Comparison of ENCODE assay signal across 15 cellular contexts in the genomic region with DNA sequence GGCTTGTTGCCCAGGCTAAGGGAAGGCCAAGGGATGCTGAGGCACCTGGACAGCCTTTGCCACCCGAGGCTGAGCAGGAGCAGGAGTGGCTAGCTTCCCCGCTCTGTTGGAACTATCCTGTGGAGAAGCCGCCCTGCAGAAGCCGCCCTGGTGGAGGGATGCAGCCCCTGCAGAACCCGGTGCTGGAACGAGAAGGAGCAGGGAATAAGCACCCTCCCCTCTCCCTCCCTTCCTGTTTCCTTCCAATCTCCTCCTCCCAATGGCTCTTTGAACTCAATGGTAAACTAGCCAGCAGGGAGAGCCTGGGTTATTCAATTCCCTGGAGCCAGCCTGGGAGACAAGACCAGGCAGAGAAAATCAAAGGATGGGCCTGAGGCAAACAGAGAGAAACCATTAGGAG. TPM values are rescaled to one million over a fixed set of nuclear protein-coding genes. Genes with fewer than 3 reads are reported as not detected.
DNase-seq lines count a peak whose midpoint lies in the region; ATAC-seq, FAIRE-seq and TF ChIP-seq lines count a peak whose summit lies in the region.
"Had no signal": no experiment of that assay in that cellular context is flagged by ENCODE, and none has a peak within 500 bp of the region (broad histone marks: within the 10 kb centered on the region; RNA-seq: fewer than 3 reads in every experiment).

No MANE protein-coding gene starts in this region.

- H3K4me2 ChIP-seq in keratinocyte (ENCODE audit: control insufficient read depth, extremely low read depth, insufficient read depth, low read depth, low read length): no peak overlapping the region

- H3K27me3 Mint-ChIP-seq in activated T-helper 2 cell treated with anti-CD3 and anti-CD28 coated beads, Interferon-gamma antibody, Interleukin-2, Interleukin-4, amounts not matched to agents 10 μg/mL and 5 μg/mL and 100 μg/mL, durations not matched to agents 14 hours and 24 hours and 36 hours (ENCODE audit: low read depth): peaks cover 29% of the 10 kb centered on the region

- FAIRE-seq in keratinocyte (lab: Jason Lieb, UNC): no peak
- FAIRE-seq: frontal cortex had no signal

- ATAC-seq in SK-N-SH treated with all-trans-retinoic acid at 6 μM for 48 hours: peak; percentile 68
- ATAC-seq in HG03439 (IDR thresholded peaks at IDR 0.05; ENCODE audit: unreplicated experiment): no peak
- ATAC-seq: Right ventricle myocardium inferior had no signal

- no peaks in the 10 kb centered on the region for H3K9me3 Mint-ChIP-seq in activated T-helper 2 cell treated with anti-CD3 and anti-CD28 coated beads, Interferon-gamma antibody, Interleukin-2, Interleukin-4, amounts not matched to agents 10 μg/mL and 5 μg/mL and 100 μg/mL, durations not matched to agents 14 hours and 24 hours and 36 hours
- H3K9me3 Mint-ChIP-seq: activated B cell treated with CpG ODN at 0.5 μM for 24 hours had no signal

- intact Hi-C loops in activated T-helper 2 cell treated with anti-CD3 and anti-CD28 coated beads, Interferon-gamma antibody, Interleukin-2, Interleukin-4, amounts not matched to agents 10 μg/mL and 5 μg/mL and 100 μg/mL, durations not matched to agents 14 hours and 24 hours and 36 hours (cut with micrococcal nuclease): no loop called here

- H3K9me3 ChIP-seq in keratinocyte (ENCODE audit: control insufficient read depth, low read depth, low read length): no peaks in the 10 kb centered on the region
- H3K9me3 ChIP-seq: adrenal gland had no signal

- H3K4me1 ChIP-seq in keratinocyte (ENCODE audit: control insufficient read depth, extremely low read depth, insufficient read depth, low read length): peaks cover 7% of the 10 kb centered on the region
- H3K4me1 ChIP-seq: adrenal gland had no signal

- H3K27ac ChIP-seq in keratinocyte (ENCODE audit: control insufficient read depth, insufficient read depth, low read length): no peak overlapping the region
- H3K27ac ChIP-seq: adrenal gland had no signal

- dilution Hi-C loops in keratinocyte (cut with MboI; ENCODE audit: extremely low pct_ligation_motif_present, low sequenced_read_pairs): no loop called here

- H4K20me1 ChIP-seq in keratinocyte (ENCODE audit: control insufficient read depth, extremely low read depth, insufficient read depth, low read length): no peaks in the 10 kb centered on the region

- no peaks in the 10 kb centered on the region for H3K79me2 ChIP-seq in keratinocyte (ENCODE audit: control insufficient read depth, insufficient read depth, low read length)

- H3K27ac Mint-ChIP-seq in activated T-helper 2 cell treated with anti-CD3 and anti-CD28 coated beads, Interferon-gamma antibody, Interleukin-2, Interleukin-4, amounts not matched to agents 10 μg/mL and 5 μg/mL and 100 μg/mL, durations not matched to agents 14 hours and 24 hours and 36 hours: no peak overlapping the region

- peak; percentile 17 for DNase-seq in AG20443 (ENCODE audit: low spot score)
- DNase-seq in H7: peak; percentile 65
- no peak for DNase-seq in keratinocyte (ENCODE audit: low read depth, low spot score)
- no peak for DNase-seq in cerebellar cortex (ENCODE audit: low spot score)
- DNase-seq in activated T-helper 2 cell treated with anti-CD3 and anti-CD28 coated beads, Interferon-gamma antibody, Interleukin-2, Interleukin-4, amounts not matched to agents 10 μg/mL and 5 μg/mL and 100 μg/mL, durations not matched to agents 14 hours and 24 hours and 36 hours (ENCODE audit: low spot score): no peak
- no peak for DNase-seq in NCI-H2029 treated with DMSO at 0.1 percent for 48 hours (lab: John Stamatoyannopoulos, UW)
- DNase-seq: activated B cell treated with CpG ODN at 0.5 μM for 24 hours, activated T-cell treated with anti-CD3 and anti-CD28 coated beads for 4 hours, adrenal gland, NCI-H2107 had no signal

- no peak overlapping the region for H3K4me3 ChIP-seq in H7 (ENCODE audit: insufficient read depth, low read depth, low read length)
- no peak overlapping the region for H3K4me3 ChIP-seq in keratinocyte (ENCODE audit: control insufficient read depth in 2 of 3, extremely low read depth in 1 of 3, insufficient read depth in 2 of 3, low read depth in 1 of 3, low read length in 3 of 3)
- H3K4me3 ChIP-seq: adrenal gland had no signal

- H3K27me3 ChIP-seq in H7 (ENCODE audit: control insufficient read depth, insufficient read depth, low read length): no peaks in the 10 kb centered on the region
- no peaks in the 10 kb centered on the region for H3K27me3 ChIP-seq in keratinocyte (ENCODE audit: control insufficient read depth, extremely low read depth, insufficient read depth, low read length)
- H3K27me3 ChIP-seq: adrenal gland had no signal

- H2AFZ ChIP-seq in keratinocyte (ENCODE audit: control insufficient read depth, low read length): peak overlapping the region; percentile 20

- H3K36me3 ChIP-seq in H7 (replicated peaks; ENCODE audit: control insufficient read depth, insufficient read depth, low read length) (no peaks in the 10 kb centered on the region), keratinocyte (ENCODE audit: control insufficient read depth in 2 of 2, extremely low read depth in 1 of 2, insufficient read depth in 2 of 2, low read length in 2 of 2) (no peaks in the 10 kb centered on the region)
- H3K36me3 ChIP-seq: adrenal gland had no signal

- H3K4me3 Mint-ChIP-seq in activated T-helper 2 cell treated with anti-CD3 and anti-CD28 coated beads, Interferon-gamma antibody, Interleukin-2, Interleukin-4, amounts not matched to agents 10 μg/mL and 5 μg/mL and 100 μg/mL, durations not matched to agents 14 hours and 24 hours and 36 hours (ENCODE audit: low read depth): no peak overlapping the region
- H3K4me3 Mint-ChIP-seq: activated B cell treated with CpG ODN at 0.5 μM for 24 hours had no signal

- H3K36me3 Mint-ChIP-seq in activated T-helper 2 cell treated with anti-CD3 and anti-CD28 coated beads, Interferon-gamma antibody, Interleukin-2, Interleukin-4, amounts not matched to agents 10 μg/mL and 5 μg/mL and 100 μg/mL, durations not matched to agents 14 hours and 24 hours and 36 hours (ENCODE audit: low read depth): no peaks in the 10 kb centered on the region

- H3K4me1 Mint-ChIP-seq in activated T-helper 2 cell treated with anti-CD3 and anti-CD28 coated beads, Interferon-gamma antibody, Interleukin-2, Interleukin-4, amounts not matched to agents 10 μg/mL and 5 μg/mL and 100 μg/mL, durations not matched to agents 14 hours and 24 hours and 36 hours (ENCODE audit: low read depth): no peaks in the 10 kb centered on the region

- H3K9ac ChIP-seq in keratinocyte (ENCODE audit: control insufficient read depth, extremely low read depth, insufficient read depth, low read length): no peak overlapping the region

- peaks cover 3% of the 10 kb centered on the region for H3K9me1 ChIP-seq in keratinocyte (ENCODE audit: control insufficient read depth, extremely low read depth, insufficient read depth, low read length)

- no peak for TF ChIP-seq CTCF in keratinocyte (optimal IDR thresholded peaks at IDR 0.05 in 1 of 3, IDR thresholded peaks at IDR 0.05 in 1 of 3, conservative IDR thresholded peaks at IDR 0.05 in 1 of 3; ENCODE audit: extremely low read depth in 1 of 3, insufficient read depth in 2 of 3, low read length in 3 of 3)

TF ChIP-seq in SK-N-SH treated with all-trans-retinoic acid at 6 μM for 48 hours, 23 proteins besides CTCF, POLR2A, EP300 and RAD21 (continues in another document):
- TF ChIP-seq ARNTL (CRISPR knock-in tag; IDR thresholded peaks at IDR 0.05; ENCODE audit: borderline replicate concordance, low read depth): no peak
- no peak for TF ChIP-seq SNAI2 (CRISPR knock-in tag; IDR thresholded peaks at IDR 0.05)
- TF ChIP-seq ZFP30 (CRISPR knock-in tag; IDR thresholded peaks at IDR 0.05): no peak
- TF ChIP-seq GLIS3 (CRISPR knock-in tag; IDR thresholded peaks at IDR 0.05): no peak

RNA-seq across cellular contexts. Expression of a gene that starts 11.8 kb away (rescaled TPM):
- total RNA-seq in H7 (2014; rRNA removed; shearing (Covaris generic)): 0.14 TPM in 1 of 2 replicates, not detected in the other
- polyA plus RNA-seq in keratinocyte: 0.03 TPM in 2 of 3 replicates, not detected in the other
- 0.17 TPM for polyA plus RNA-seq in keratinocyte (2011; ENCODE audit: low read depth)
- polyA plus RNA-seq in keratinocyte (2011; cell fraction: cytosol; rRNA removed): 0.04 TPM in 1 of 2 replicates, not detected in the other
- polyA plus RNA-seq in keratinocyte (2011; cell fraction: nucleus; rRNA removed): 0.05 and 0.07 TPM in 2 replicates
- 0.03 TPM in 1 of 2 replicates, not detected in the other for polyA plus RNA-seq in keratinocyte (2012; ENCODE audit: low replicate concordance)
- polyA minus RNA-seq in keratinocyte: not detected in 3 replicates
- not detected for polyA minus RNA-seq in keratinocyte (2011; cell fraction: cytosol; rRNA and poly(A)+ RNA removed)
- not detected in 2 replicates for polyA minus RNA-seq in keratinocyte (2011; cell fraction: nucleus; rRNA and poly(A)+ RNA removed)
- not detected in 2 replicates for total RNA-seq in activated T-helper 2 cell treated with anti-CD3 and anti-CD28 coated beads, Interferon-gamma antibody, Interleukin-2, Interleukin-4, amounts not matched to agents 10 μg/mL and 5 μg/mL and 100 μg/mL, durations not matched to agents 14 hours and 24 hours and 36 hours
- total RNA-seq: activated B cell treated with CpG ODN at 0.5 μM for 24 hours, frontal cortex, lung microvascular endothelial cell, Right ventricle myocardium inferior had no signal

RNA-seq across cellular contexts. Expression of a gene that starts 13.8 kb away (rescaled TPM):
- total RNA-seq in H7 (2014; rRNA removed; shearing (Covaris generic)): not detected in 2 replicates
- 0.05 to 0.35 TPM (median 0.25 TPM) in 3 replicates for polyA plus RNA-seq in keratinocyte
- 0.66 TPM for polyA plus RNA-seq in keratinocyte (2011; ENCODE audit: low read depth)
- polyA plus RNA-seq in keratinocyte (2011; cell fraction: cytosol; rRNA removed): 0.10 and 0.24 TPM in 2 replicates
- 0.51 and 0.83 TPM in 2 replicates for polyA plus RNA-seq in keratinocyte (2011; cell fraction: nucleus; rRNA removed)
- 0.18 and 1.8 TPM in 2 replicates for polyA plus RNA-seq in keratinocyte (2012; ENCODE audit: low replicate concordance)
- 0.19 to 0.66 TPM (median 0.53 TPM) in 3 replicates for polyA minus RNA-seq in keratinocyte
- not detected for polyA minus RNA-seq in keratinocyte (2011; cell fraction: cytosol; rRNA and poly(A)+ RNA removed)
- polyA minus RNA-seq in keratinocyte (2011; cell fraction: nucleus; rRNA and poly(A)+ RNA removed): 0.54 and 0.95 TPM in 2 replicates
- total RNA-seq in activated T-helper 2 cell treated with anti-CD3 and anti-CD28 coated beads, Interferon-gamma antibody, Interleukin-2, Interleukin-4, amounts not matched to agents 10 μg/mL and 5 μg/mL and 100 μg/mL, durations not matched to agents 14 hours and 24 hours and 36 hours: not detected in 2 replicates
- total RNA-seq: activated B cell treated with CpG ODN at 0.5 μM for 24 hours, adrenal gland, frontal cortex, lung microvascular endothelial cell, Right ventricle myocardium inferior had no signal
- polyA plus RNA-seq: adrenal gland had no signal

RNA-seq across cellular contexts. Expression of a gene that starts 41.1 kb away (rescaled TPM):
- not detected in 2 replicates for total RNA-seq in H7 (2014; rRNA removed; shearing (Covaris generic))
- polyA plus RNA-seq in keratinocyte: 0.42 to 0.73 TPM (median 0.59 TPM) in 3 replicates
- polyA plus RNA-seq in keratinocyte (2011; ENCODE audit: low read depth): 1.2 TPM
- 0.51 and 0.88 TPM in 2 replicates for polyA plus RNA-seq in keratinocyte (2011; cell fraction: cytosol; rRNA removed)
- 0.29 and 0.59 TPM in 2 replicates for polyA plus RNA-seq in keratinocyte (2011; cell fraction: nucleus; rRNA removed)
- polyA plus RNA-seq in keratinocyte (2012; ENCODE audit: low replicate concordance): 0.50 and 0.95 TPM in 2 replicates
- 0.42 to 3.3 TPM (median 0.63 TPM) in 3 replicates for polyA minus RNA-seq in keratinocyte
- polyA minus RNA-seq in keratinocyte (2011; cell fraction: cytosol; rRNA and poly(A)+ RNA removed): not detected
- 0.32 TPM in 1 of 2 replicates, not detected in the other for polyA minus RNA-seq in keratinocyte (2011; cell fraction: nucleus; rRNA and poly(A)+ RNA removed)
- not detected in 2 replicates for total RNA-seq in activated T-helper 2 cell treated with anti-CD3 and anti-CD28 coated beads, Interferon-gamma antibody, Interleukin-2, Interleukin-4, amounts not matched to agents 10 μg/mL and 5 μg/mL and 100 μg/mL, durations not matched to agents 14 hours and 24 hours and 36 hours
- total RNA-seq: activated B cell treated with CpG ODN at 0.5 μM for 24 hours, frontal cortex, lung microvascular endothelial cell, Right ventricle myocardium inferior had no signal

Comparison
In these comparisons a context has a peak if more than half of its experiments do, and no peak if none do; other contexts are left out.
1. DNase-seq: peak in AG20443 (single experiment) and H7 (single experiment); none in keratinocyte (single experiment), cerebellar cortex (single experiment), activated T-helper 2 cell treated with anti-CD3 and anti-CD28 coated beads, Interferon-gamma antibody, Interleukin-2, Interleukin-4, amounts not matched to agents 10 μg/mL and 5 μg/mL and 100 μg/mL, durations not matched to agents 14 hours and 24 hours and 36 hours (single experiment) and NCI-H2029 treated with DMSO at 0.1 percent for 48 hours (single experiment).